ENCODE assay signal across 28 cellular contexts in genomic region chr3:113585228-113585627, GRCh38. TPM values are rescaled to one million over a fixed set of nuclear protein-coding genes. Genes with fewer than 3 reads are reported as not detected.
DNase-seq lines count a peak whose midpoint lies in the region; ATAC-seq, FAIRE-seq and TF ChIP-seq lines count a peak whose summit lies in the region.
"Had no signal": no experiment of that assay in that cellular context is flagged by ENCODE, and none has a peak within 500 bp of the region (broad histone marks: within the 10 kb centered on the region; RNA-seq: fewer than 3 reads in every experiment).

No MANE protein-coding gene starts in this region.

- no peaks in the 10 kb centered on the region for H3K79me1 ChIP-seq in H1 (ENCODE audit: low read depth, low read length)

- no peak overlapping the region for H3K4ac ChIP-seq in H1 (replicated peaks; ENCODE audit: insufficient read length, low read depth, low read length)

- H3K36me3 ChIP-seq in CD8-positive, alpha-beta T cell (ENCODE audit: insufficient read depth, low read length): peaks cover 31% of the 10 kb centered on the region
- H3K36me3 ChIP-seq in HUES48 (ENCODE audit: control insufficient read depth, insufficient read depth, low read length): no peaks in the 10 kb centered on the region
- no peaks in the 10 kb centered on the region for H3K36me3 ChIP-seq in H1 (ENCODE audit: control insufficient read depth in 2 of 4, insufficient read depth in 4 of 4, low read length in 3 of 4)
- H3K36me3 ChIP-seq in mucosa of descending colon (ENCODE audit: low read depth): no peaks in the 10 kb centered on the region
- H3K36me3 ChIP-seq: BE2C; BLaER1 treated with 17β-estradiol and CSF1 and Interleukin-3, amounts not matched to agents 10 nM and 100 nM; HAP-1 had no signal

- no peak for ATAC-seq in CD8-positive, alpha-beta T cell
- peak; percentile 21 for ATAC-seq in mucosa of descending colon
- no peak for ATAC-seq in GM18868 (IDR thresholded peaks at IDR 0.05; ENCODE audit: unreplicated experiment)
- ATAC-seq in GM18873 (IDR thresholded peaks at IDR 0.05; ENCODE audit: low FRiP score, unreplicated experiment): no peak
- ATAC-seq: A549 had no signal

- no peak for TF ChIP-seq EP300 in H1 (IDR thresholded peaks at IDR 0.05; ENCODE audit: borderline replicate concordance in 1 of 2, low read depth in 2 of 2, low read length in 2 of 2)

- no peaks in the 10 kb centered on the region for H3K23me2 ChIP-seq in H1 (ENCODE audit: low read depth, low read length)

- no peaks in the 10 kb centered on the region for H4K20me1 ChIP-seq in H1 (replicated peaks in 1 of 2; ENCODE audit: control insufficient read depth in 1 of 2, insufficient read depth in 2 of 2, low read length in 2 of 2)
- H4K20me1 ChIP-seq: BLaER1 treated with 17β-estradiol and CSF1 and Interleukin-3, amounts not matched to agents 10 nM and 100 nM had no signal

- TF ChIP-seq CTCF in CD8-positive, alpha-beta T cell (IDR thresholded peaks at IDR 0.05): no peak
- TF ChIP-seq CTCF in H1 (IDR thresholded peaks at IDR 0.05; ENCODE audit: control extremely low read depth in 1 of 3, insufficient read depth in 1 of 3, low read depth in 1 of 3, low read length in 3 of 3): no peak
- TF ChIP-seq CTCF in mucosa of descending colon (IDR thresholded peaks at IDR 0.05): no peak

- H3K27ac Mint-ChIP-seq in CD8-positive, alpha-beta T cell: peak overlapping the region; percentile 15
- H3K27ac Mint-ChIP-seq: CD14-positive monocyte; CD4-positive, alpha-beta T cell; HFFc6 had no signal

- H2BK12ac ChIP-seq in H1 (ENCODE audit: low read depth, low read length): no peak overlapping the region

- H2AFZ ChIP-seq in H1 (ENCODE audit: low read length): no peak overlapping the region
- H2AFZ ChIP-seq: GM23248 had no signal

- H2BK5ac ChIP-seq in H1 (ENCODE audit: low read depth, low read length): no peak overlapping the region

- H3K27me3 ChIP-seq in CD8-positive, alpha-beta T cell (ENCODE audit: insufficient read depth, low read length): no peaks in the 10 kb centered on the region
- H3K27me3 ChIP-seq in HUES48 (ENCODE audit: control insufficient read depth, insufficient read depth, low read length) (no peaks in the 10 kb centered on the region), H1 (replicated peaks in 1 of 4; ENCODE audit: control insufficient read depth in 3 of 4, extremely low read depth in 1 of 4, insufficient read depth in 3 of 4, low read length in 3 of 4) (no peaks in the 10 kb centered on the region)
- H3K27me3 ChIP-seq: BLaER1 treated with 17β-estradiol and CSF1 and Interleukin-3, amounts not matched to agents 10 nM and 100 nM had no signal

- H3K18ac ChIP-seq in H1 (ENCODE audit: extremely low read depth, low read length): no peak overlapping the region

- H3K36me3 Mint-ChIP-seq in CD8-positive, alpha-beta T cell: peaks cover 88% of the 10 kb centered on the region
- H3K36me3 Mint-ChIP-seq: CD14-positive monocyte had no signal

- H2AK5ac ChIP-seq in H1 (ENCODE audit: low read depth, low read length): 0 out of 2 replicates have a peak overlapping the region, but pooled peaks have one; percentile 7

- TF ChIP-seq RAD21 in H1 (IDR thresholded peaks at IDR 0.05 in 1 of 2, conservative IDR thresholded peaks at IDR 0.05 in 1 of 2; ENCODE audit: low read depth in 2 of 2, low read length in 2 of 2): no peak

- no peak overlapping the region for H3K4me3 ChIP-seq in CD8-positive, alpha-beta T cell (ENCODE audit: low read depth, low read length)
- H3K4me3 ChIP-seq in HUES48 (ENCODE audit: low read depth, low read length) (no peak overlapping the region), H1 (ENCODE audit: extremely low read depth in 1 of 4, insufficient read depth in 2 of 4, low read depth in 3 of 4, low read length in 4 of 4) (peak overlapping the region in 1 of 4 experiments; percentile 11; a peak in 1 of 8 replicates), mucosa of descending colon (no peak overlapping the region)
- H3K4me3 ChIP-seq: A549; BLaER1 treated with 17β-estradiol and CSF1 and Interleukin-3, amounts not matched to agents 10 nM and 100 nM; GM23248; HAP-1 had no signal

- H2BK120ac ChIP-seq in H1 (replicated peaks; ENCODE audit: low read depth, low read length): no peak overlapping the region

- no peak overlapping the region for H4K8ac ChIP-seq in H1 (ENCODE audit: extremely low read depth, insufficient read depth, low read length)

- H3K27me3 Mint-ChIP-seq in CD8-positive, alpha-beta T cell (ENCODE audit: low read depth): no peaks in the 10 kb centered on the region
- H3K27me3 Mint-ChIP-seq: CD4-positive, alpha-beta T cell had no signal

- H3K9me3 Mint-ChIP-seq in CD8-positive, alpha-beta T cell: no peaks in the 10 kb centered on the region
- H3K9me3 Mint-ChIP-seq: CD14-positive monocyte; CD4-positive, alpha-beta T cell; HFFc6 had no signal

- no peak overlapping the region for H3K56ac ChIP-seq in H1 (replicated peaks; ENCODE audit: insufficient read length, low read depth, low read length)

- no peak for DNase-seq in CD8-positive, alpha-beta T cell
- DNase-seq in H1 (ENCODE audit: low read depth in 1 of 2, low spot score in 2 of 2) (no peak), mucosa of descending colon (no peak), NCI-H2081 treated with DMSO at 0.1 percent for 48 hours (lab: John Stamatoyannopoulos, UW) (no peak)
- no peak for DNase-seq in stimulated activated CD4-positive, alpha-beta T cell treated with anti-CD3 and anti-CD28 coated beads, Interleukin-2, amount 100 ng/mL, for 24 hours
- DNase-seq: 8988T; ACHN; AML-193; BE2C; Calu3; CD4-positive, alpha-beta T cell; COR-L47; DMS53; DMS79 treated with DMSO at 0.1 percent for 48 hours; GF-D8; GM23248; HFFc6 had no signal

- H2BK20ac ChIP-seq in H1 (ENCODE audit: low read length): no peak overlapping the region

- no peak overlapping the region for H3K14ac ChIP-seq in H1 (ENCODE audit: insufficient read length)

- FAIRE-seq in H1 (lab: Jason Lieb, UNC): no peak
- FAIRE-seq: A549, GM12891, GM18507, H54 had no signal

- H3K23ac ChIP-seq in H1 (ENCODE audit: insufficient read length): no peak overlapping the region

- H3K9me3 ChIP-seq in CD8-positive, alpha-beta T cell (ENCODE audit: low read length): no peaks in the 10 kb centered on the region
- H3K9me3 ChIP-seq in HUES48 (ENCODE audit: control insufficient read depth, insufficient read depth, low read length): no peaks in the 10 kb centered on the region
- H3K9me3 ChIP-seq in H1 (ENCODE audit: insufficient read depth in 2 of 2, low read depth in 1 of 2, low read length in 1 of 2): no peaks in the 10 kb centered on the region
- no peaks in the 10 kb centered on the region for H3K9me3 ChIP-seq in mucosa of descending colon
- H3K9me3 ChIP-seq: A549; BE2C; BLaER1 treated with 17β-estradiol and CSF1 and Interleukin-3, amounts not matched to agents 10 nM and 100 nM; HAP-1 had no signal

- H3K9ac ChIP-seq in HUES48 (ENCODE audit: low read depth, low read length): no peak overlapping the region
- H3K9ac ChIP-seq in H1 (replicated peaks in 1 of 4; ENCODE audit: extremely low read depth in 1 of 4, low read depth in 3 of 4, low read length in 3 of 4): no peak overlapping the region
- H3K9ac ChIP-seq: BLaER1 treated with 17β-estradiol and CSF1 and Interleukin-3, amounts not matched to agents 10 nM and 100 nM; GM23248 had no signal

- H3K79me2 ChIP-seq in H1 (ENCODE audit: control insufficient read depth in 1 of 2, insufficient read depth in 2 of 2, low read length in 2 of 2): no peaks in the 10 kb centered on the region

- no peak overlapping the region for H3K4me3 Mint-ChIP-seq in CD8-positive, alpha-beta T cell
- H3K4me3 Mint-ChIP-seq: CD14-positive monocyte; CD4-positive, alpha-beta T cell; HFFc6 had no signal

- no peak overlapping the region; a peak in 1 of 4 replicates for H3K4me2 ChIP-seq in H1 (ENCODE audit: insufficient read depth in 1 of 2, low read depth in 2 of 2, low read length in 2 of 2)
- H3K4me2 ChIP-seq: A549; BLaER1 treated with 17β-estradiol and CSF1 and Interleukin-3, amounts not matched to agents 10 nM and 100 nM had no signal

- no peak overlapping the region for H4K5ac ChIP-seq in H1 (ENCODE audit: insufficient read length, low read depth, low read length)

- CTCF ChIA-PET in CD8-positive, alpha-beta T cell (lab: Charles Lee): no interaction called here
- CTCF ChIA-PET in H1 (lab: Charles Lee; ENCODE audit: partially characterized antibody): interaction anchor here (1.2 kb wide), 1 partner anchor 160 kb away, joined by 4 read pairs; no protein-coding TSS in a partner anchor

- POLR2A ChIA-PET in CD8-positive, alpha-beta T cell (lab: Charles Lee): no interaction called here
- POLR2A ChIA-PET in H1 (lab: Charles Lee; ENCODE audit: partially characterized antibody): no interaction called here

- no peaks in the 10 kb centered on the region for H3K4me1 ChIP-seq in CD8-positive, alpha-beta T cell (ENCODE audit: insufficient read depth, low read length)
- peaks cover 21% of the 10 kb centered on the region for H3K4me1 ChIP-seq in HUES48 (ENCODE audit: control insufficient read depth, insufficient read depth, low read length)
- peaks cover 0 to 12% (median 5%) of the 10 kb centered on the region in 4 experiments; a peak in 1 of 7 replicates for H3K4me1 ChIP-seq in H1 (replicated peaks in 1 of 4; ENCODE audit: control insufficient read depth in 3 of 4, insufficient read depth in 4 of 4, low read length in 3 of 4)
- H3K4me1 ChIP-seq in mucosa of descending colon (ENCODE audit: low read depth): no peaks in the 10 kb centered on the region
- H3K4me1 ChIP-seq: A549; BE2C; BLaER1 treated with 17β-estradiol and CSF1 and Interleukin-3, amounts not matched to agents 10 nM and 100 nM; HAP-1 had no signal

- peaks cover 5% of the 10 kb centered on the region for H3K4me1 Mint-ChIP-seq in CD8-positive, alpha-beta T cell (ENCODE audit: low read depth)
- H3K4me1 Mint-ChIP-seq: CD14-positive monocyte had no signal

- intact Hi-C loops in CD8-positive, alpha-beta T cell (cut with DNase I, micrococcal nuclease): no loop called here
- intact Hi-C loops in mucosa of descending colon (cut with DNase I, micrococcal nuclease): no loop called here

- 95% methylated on average over 1 of the region's 1 CpG; no CpG with 5 or more reads in 1 of the 2 experiments for WGBS in H1 (ENCODE audit: extremely low coverage in 1 of 2, insufficient coverage in 1 of 2, insufficient read length in 1 of 2, insufficient replicate concordance in 2 of 2, low coverage in 1 of 2, low lambda C conversion rate in 2 of 2, missing lambda C conversion rate in 1 of 2), 2 experiments

- no peak overlapping the region for H2BK15ac ChIP-seq in H1 (ENCODE audit: low read length)

- H3K27ac ChIP-seq in CD8-positive, alpha-beta T cell (ENCODE audit: low read depth, low read length): no peak overlapping the region
- H3K27ac ChIP-seq in HUES48 (ENCODE audit: low read depth, low read length) (peak overlapping the region; percentile 59), H1 (ENCODE audit: low read depth, low read length) (no peak overlapping the region)
- H3K27ac ChIP-seq: A549; BLaER1 treated with 17β-estradiol and CSF1 and Interleukin-3, amounts not matched to agents 10 nM and 100 nM; GM23248 had no signal

- H4K91ac ChIP-seq in H1 (replicated peaks; ENCODE audit: insufficient read length, low read length): no peak overlapping the region

- no peak for TF ChIP-seq POLR2A in H1 (IDR thresholded peaks at IDR 0.05; ENCODE audit: control extremely low read depth in 1 of 2, low read depth in 2 of 2, low read length in 2 of 2)

RNA-seq across cellular contexts. Expression of gene SIDT1, which starts 52.9 kb away (rescaled TPM):
- 10 to 100 TPM; 32.1 to 38.3 TPM for total RNA-seq in CD8-positive, alpha-beta T cell
- total RNA-seq in H1 (2021; fragmentation: NEBNext Ultra II Directional; extraction: Animal tissue kit (Norgen Biotek cat#: 25700)): not detected in 2 replicates
- polyA plus RNA-seq in H1 (2011; rRNA removed): 0.03 and 0.06 TPM in 2 replicates
- not detected for polyA plus RNA-seq in H1 (2011; cell fraction: cytosol; rRNA removed)
- 0.11 TPM for polyA plus RNA-seq in H1 (2011; cell fraction: nucleus; rRNA removed)
- 0.04 TPM in 1 of 4 replicates, not detected in the others for polyA plus RNA-seq in H1 (2012, experiment 1 of 2)
- polyA plus RNA-seq in H1 (2012, experiment 2 of 2): not detected
- polyA plus RNA-seq in H1 (2013, experiment 1 of 2): 0.08 TPM
- 0.06 TPM for polyA plus RNA-seq in H1 (2013, experiment 2 of 2)
- not detected in 2 replicates for polyA minus RNA-seq in H1 (2011; rRNA and poly(A)+ RNA removed)
- not detected for polyA minus RNA-seq in H1 (2011; cell fraction: cytosol; rRNA and poly(A)+ RNA removed)
- polyA minus RNA-seq in H1 (2011; cell fraction: nucleus; rRNA and poly(A)+ RNA removed): 0.10 TPM
- 10 to 100 TPM; 22.4 to 61.2 (median 37.0) TPM for total RNA-seq in mucosa of descending colon
- total RNA-seq: G401, GM23248, HFFc6 had no signal
- polyA plus RNA-seq: GM23248 had no signal

Comparison
In these comparisons a context has a peak if more than half of its experiments do, and no peak if none do; other contexts are left out.
1. RNA of gene SIDT1, which starts 52.9 kb away (total RNA-seq): 32.1 to 38.3 TPM in CD8-positive, alpha-beta T cell and 22.4 to 61.2 TPM in mucosa of descending colon; not detected in H1; every median in the first group is over 10 times any median in the second.